17 cellular contexts compared by ENCODE assay signal in genomic region chr12:76898472-76898871, GRCh38. TPM values are rescaled to one million over a fixed set of nuclear protein-coding genes. Genes with fewer than 3 reads are reported as not detected.
DNase-seq lines count a peak whose midpoint lies in the region; ATAC-seq, FAIRE-seq and TF ChIP-seq lines count a peak whose summit lies in the region.
"Had no signal": no experiment of that assay in that cellular context is flagged by ENCODE, and none has a peak within 500 bp of the region (broad histone marks: within the 10 kb centered on the region; RNA-seq: fewer than 3 reads in every experiment).

No MANE protein-coding gene starts in this region.

- peak; percentile 66 for FAIRE-seq in keratinocyte (lab: Jason Lieb, UNC)
- FAIRE-seq: GM12891 had no signal

- intact Hi-C loops in Right ventricle myocardium superior (cut with DNase I), result no loop called here
- intact Hi-C loops in heart left ventricle (cut with DNase I), result no loop called here
- intact Hi-C loops in upper lobe of right lung (cut with DNase I), result no loop called here
- intact Hi-C loops in body of pancreas (cut with DNase I), result no loop called here

- no peaks in the 10 kb centered on the region for H3K27me3 ChIP-seq in heart left ventricle
- no peaks in the 10 kb centered on the region for H3K27me3 ChIP-seq in esophagus (ENCODE audit: control insufficient read depth in 1 of 2, insufficient read depth in 2 of 2, low read length in 2 of 2)
- H3K27me3 ChIP-seq in keratinocyte (ENCODE audit: control insufficient read depth, extremely low read depth, insufficient read depth, low read length), result no peaks in the 10 kb centered on the region
- H3K27me3 ChIP-seq in upper lobe of right lung, result no peaks in the 10 kb centered on the region
- no peaks in the 10 kb centered on the region for H3K27me3 ChIP-seq in body of pancreas

- no peaks in the 10 kb centered on the region for H3K79me2 ChIP-seq in keratinocyte (ENCODE audit: control insufficient read depth, insufficient read depth, low read length)

- H3K9ac ChIP-seq in keratinocyte (ENCODE audit: control insufficient read depth, extremely low read depth, insufficient read depth, low read length), result no peak overlapping the region

- H3K9me1 ChIP-seq in keratinocyte (ENCODE audit: control insufficient read depth, extremely low read depth, insufficient read depth, low read length), result no peaks in the 10 kb centered on the region

- no peak for DNase-seq in Right ventricle myocardium superior
- no peak for DNase-seq in heart left ventricle
- no peak for DNase-seq in keratinocyte (ENCODE audit: low read depth, low spot score)
- no peak for DNase-seq in upper lobe of right lung
- DNase-seq in body of pancreas, result no peak
- no peak for DNase-seq in AG20443 (ENCODE audit: low spot score)
- no peak for DNase-seq in T1000 (lab: John Stamatoyannopoulos, UW)
- DNase-seq: COR-L47, HCEC 1CT, IMR-90, Kasumi-1, NCI-H1105 treated with DMSO at 0.1 percent for 48 hours, NCI-H187 treated with DMSO at 0.1 percent for 48 hours, NCI-H510A, NCI-H82 had no signal

- TF ChIP-seq POLR2A in heart left ventricle (IDR thresholded peaks at IDR 0.05) (no peak), body of pancreas (IDR thresholded peaks at IDR 0.05) (no peak)

- peak overlapping the region in 1 of 12 donors; percentile 39 for H3K27ac ChIP-seq in heart left ventricle
- peak overlapping the region; percentile 44 to 78 for H3K27ac ChIP-seq in esophagus (ENCODE audit: low read depth in 2 of 2, low read length in 1 of 2)
- no peak overlapping the region for H3K27ac ChIP-seq in keratinocyte (ENCODE audit: control insufficient read depth, insufficient read depth, low read length)
- H3K27ac ChIP-seq in upper lobe of right lung, result peak overlapping the region; percentile 47
- H3K27ac ChIP-seq in body of pancreas, result no peak overlapping the region

- H3K36me3 ChIP-seq in heart left ventricle (no peaks in the 10 kb centered on the region), esophagus (ENCODE audit: control insufficient read depth in 2 of 2, insufficient read depth in 2 of 2, low read length in 1 of 2) (no peaks in the 10 kb centered on the region), keratinocyte (ENCODE audit: control insufficient read depth in 2 of 2, extremely low read depth in 1 of 2, insufficient read depth in 2 of 2, low read length in 2 of 2) (no peaks in the 10 kb centered on the region), upper lobe of right lung (no peaks in the 10 kb centered on the region), body of pancreas (replicated peaks in 1 of 2; ENCODE audit: insufficient read depth in 1 of 2, low read depth in 2 of 2) (no peaks in the 10 kb centered on the region)

- WGBS in heart left ventricle, 4 donors, result 52 to 88% (median 68%) methylated on average over 1 of the region's 1 CpG
- WGBS in esophagus, 2 donors, result 34 to 46% methylated on average over 1 of the region's 1 CpG
- 55 to 93% methylated on average over 1 of the region's 1 CpG for WGBS in body of pancreas, 2 donors

- peaks cover 0 to 15% (median 2%) of the 10 kb centered on the region in 12 donors for H3K9me3 ChIP-seq in heart left ventricle
- no peaks in the 10 kb centered on the region for H3K9me3 ChIP-seq in esophagus (ENCODE audit: control insufficient read depth in 2 of 2, insufficient read depth in 1 of 2, low read depth in 1 of 2, low read length in 1 of 2)
- no peaks in the 10 kb centered on the region for H3K9me3 ChIP-seq in keratinocyte (ENCODE audit: control insufficient read depth, low read depth, low read length)
- H3K9me3 ChIP-seq in upper lobe of right lung, result no peaks in the 10 kb centered on the region
- no peaks in the 10 kb centered on the region for H3K9me3 ChIP-seq in body of pancreas

- ATAC-seq in Right ventricle myocardium superior (ENCODE audit: poor library complexity), result peak; percentile 62
- ATAC-seq in heart left ventricle, result no peak
- peak; percentile 20 for ATAC-seq in upper lobe of right lung
- ATAC-seq in body of pancreas, result no peak

- H4K20me1 ChIP-seq in keratinocyte (ENCODE audit: control insufficient read depth, extremely low read depth, insufficient read depth, low read length), result no peaks in the 10 kb centered on the region

- dilution Hi-C loops in keratinocyte (cut with MboI; ENCODE audit: extremely low pct_ligation_motif_present, low sequenced_read_pairs), result no loop called here

- peaks cover 0 to 14% (median 0%) of the 10 kb centered on the region in 12 donors for H3K4me1 ChIP-seq in heart left ventricle
- peaks cover 0 to 4% of the 10 kb centered on the region in 2 donors for H3K4me1 ChIP-seq in esophagus (ENCODE audit: control insufficient read depth in 2 of 2, insufficient read depth in 2 of 2, low read length in 1 of 2)
- no peaks in the 10 kb centered on the region for H3K4me1 ChIP-seq in keratinocyte (ENCODE audit: control insufficient read depth, extremely low read depth, insufficient read depth, low read length)
- no peaks in the 10 kb centered on the region for H3K4me1 ChIP-seq in upper lobe of right lung
- H3K4me1 ChIP-seq in body of pancreas, result no peaks in the 10 kb centered on the region

- no peak for TF ChIP-seq CTCF in heart left ventricle (IDR thresholded peaks at IDR 0.05)
- no peak for TF ChIP-seq CTCF in keratinocyte (optimal IDR thresholded peaks at IDR 0.05 in 1 of 3, IDR thresholded peaks at IDR 0.05 in 1 of 3, conservative IDR thresholded peaks at IDR 0.05 in 1 of 3; ENCODE audit: extremely low read depth in 1 of 3, insufficient read depth in 2 of 3, low read length in 3 of 3)
- no peak for TF ChIP-seq CTCF in upper lobe of right lung (IDR thresholded peaks at IDR 0.05)
- no peak for TF ChIP-seq CTCF in body of pancreas (IDR thresholded peaks at IDR 0.05)

- H3K4me2 ChIP-seq in keratinocyte (ENCODE audit: control insufficient read depth, extremely low read depth, insufficient read depth, low read depth, low read length), result no peak overlapping the region

- no peak overlapping the region for H3K4me3 ChIP-seq in heart left ventricle
- H3K4me3 ChIP-seq in esophagus (ENCODE audit: low read depth in 1 of 2, low read length in 2 of 2), result no peak overlapping the region
- H3K4me3 ChIP-seq in keratinocyte (ENCODE audit: control insufficient read depth in 2 of 3, extremely low read depth in 1 of 3, insufficient read depth in 2 of 3, low read depth in 1 of 3, low read length in 3 of 3), result no peak overlapping the region
- no peak overlapping the region for H3K4me3 ChIP-seq in upper lobe of right lung
- no peak overlapping the region for H3K4me3 ChIP-seq in body of pancreas

- H2AFZ ChIP-seq in keratinocyte (ENCODE audit: control insufficient read depth, low read length), result no peak overlapping the region

RNA-seq across cellular contexts. Expression of gene CSRP2, which starts 19.7 kb away (rescaled TPM):
- 40.9 TPM for total RNA-seq in Right ventricle myocardium superior
- 10 to 100 TPM; 16.2 to 36.7 (median 24.0) TPM for total RNA-seq in heart left ventricle
- polyA plus RNA-seq in heart left ventricle, result 10 to 100 TPM; 34.0 to 41.6 TPM
- polyA plus RNA-seq in esophagus, result 10 to 100 TPM; 33.6 to 91.5 TPM
- 50.2 to 76.5 TPM (median 74.9 TPM) in 3 replicates for polyA plus RNA-seq in keratinocyte
- 41.7 TPM for polyA plus RNA-seq in keratinocyte (2011; ENCODE audit: low read depth)
- 52.2 and 74.0 TPM in 2 replicates for polyA plus RNA-seq in keratinocyte (2011; cell fraction: cytosol; rRNA removed)
- polyA plus RNA-seq in keratinocyte (2011; cell fraction: nucleus; rRNA removed), result 51.8 and 58.8 TPM in 2 replicates
- polyA plus RNA-seq in keratinocyte (2012; ENCODE audit: low replicate concordance), result 52.3 and 148 TPM in 2 replicates
- 14.1 to 29.1 TPM (median 28.9 TPM) in 3 replicates for polyA minus RNA-seq in keratinocyte
- polyA minus RNA-seq in keratinocyte (2011; cell fraction: cytosol; rRNA and poly(A)+ RNA removed), result 18.0 TPM
- 17.1 and 24.5 TPM in 2 replicates for polyA minus RNA-seq in keratinocyte (2011; cell fraction: nucleus; rRNA and poly(A)+ RNA removed)
- total RNA-seq in upper lobe of right lung, result 28.5 TPM
- total RNA-seq in body of pancreas, result 10 to 100 TPM in 1 of 2 donors, 1 to 10 TPM in 1; 4.3 to 19.7 TPM

Comparison
In these comparisons a context has a peak if more than half of its experiments do, and no peak if none do; other contexts are left out.
1. ATAC-seq: peak in Right ventricle myocardium superior (single experiment) and upper lobe of right lung (single experiment); none in heart left ventricle (0 of 4) and body of pancreas (single experiment).
2. H3K27ac ChIP-seq: peak in esophagus (2 of 2) and upper lobe of right lung (single experiment); none in keratinocyte (single experiment) and body of pancreas (0 of 4).